1 cellular context compared by ENCODE assay signal in the genomic region with DNA sequence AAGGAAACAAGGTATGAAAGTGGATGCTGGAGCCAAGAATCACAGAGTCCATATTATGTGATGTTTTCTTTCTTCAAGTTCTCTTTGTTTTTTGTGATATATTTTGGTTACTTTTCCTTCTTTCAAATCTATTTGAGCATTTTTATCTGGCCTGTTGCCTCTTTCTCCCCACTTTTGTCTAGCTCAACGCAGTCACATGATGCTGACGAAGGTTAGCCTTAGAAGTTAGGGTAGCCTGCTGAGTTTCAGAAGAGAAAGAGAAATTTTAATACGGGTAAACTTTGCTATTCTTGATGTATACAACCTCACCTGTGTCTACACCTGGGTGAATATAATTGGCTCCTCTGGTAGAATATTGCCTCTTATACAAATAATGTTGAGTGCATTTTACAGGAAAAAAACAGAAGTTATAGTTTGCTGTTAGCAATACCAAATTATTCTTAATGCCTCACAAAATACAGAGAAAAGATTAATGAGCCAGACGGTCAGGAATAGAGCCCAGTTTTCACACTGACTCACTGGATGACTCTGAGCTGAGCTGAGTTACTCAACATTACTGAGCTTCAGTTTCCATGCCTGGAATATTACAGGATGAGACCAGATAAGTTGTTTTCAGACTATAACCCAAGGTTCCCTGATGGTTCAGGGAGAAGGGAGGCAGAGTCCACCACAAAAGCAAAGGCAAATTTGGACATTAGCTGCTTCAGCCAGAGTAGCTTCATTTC.
A peak's percentile ranks its signal among the peaks of the same experiment; 100 is the strongest.
TF ChIP-seq lines count a peak whose summit lies in the region.

No MANE protein-coding gene starts in this region.

TF ChIP-seq in K562, 482 proteins besides CTCF, POLR2A, EP300 and RAD21:
- TF ChIP-seq TFE3 (CRISPR knock-in tag; IDR thresholded peaks at IDR 0.05) (0 out of 2 replicates have a peak, but pooled peaks have one; percentile 10), BRCA1 (IDR thresholded peaks at IDR 0.05) (no peak), BRCA1 (CRISPR knock-in tag; IDR thresholded peaks at IDR 0.05) (no peak), SIRT6 (IDR thresholded peaks at IDR 0.05; ENCODE audit: low read depth, low read length) (no peak), GABPA (tag; conservative IDR thresholded peaks at IDR 0.05; ENCODE audit: low read depth) (no peak)
- TF ChIP-seq, protein P1, sequence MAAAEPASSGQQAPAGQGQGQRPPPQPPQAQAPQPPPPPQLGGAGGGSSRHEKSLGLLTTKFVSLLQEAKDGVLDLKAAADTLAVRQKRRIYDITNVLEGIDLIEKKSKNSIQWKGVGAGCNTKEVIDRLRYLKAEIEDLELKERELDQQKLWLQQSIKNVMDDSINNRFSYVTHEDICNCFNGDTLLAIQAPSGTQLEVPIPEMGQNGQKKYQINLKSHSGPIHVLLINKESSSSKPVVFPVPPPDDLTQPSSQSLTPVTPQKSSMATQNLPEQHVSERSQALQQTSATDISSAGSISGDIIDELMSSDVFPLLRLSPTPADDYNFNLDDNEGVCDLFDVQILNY (CRISPR knock-in tag; IDR thresholded peaks at IDR 0.05): no peak
- TF ChIP-seq, protein P2, sequence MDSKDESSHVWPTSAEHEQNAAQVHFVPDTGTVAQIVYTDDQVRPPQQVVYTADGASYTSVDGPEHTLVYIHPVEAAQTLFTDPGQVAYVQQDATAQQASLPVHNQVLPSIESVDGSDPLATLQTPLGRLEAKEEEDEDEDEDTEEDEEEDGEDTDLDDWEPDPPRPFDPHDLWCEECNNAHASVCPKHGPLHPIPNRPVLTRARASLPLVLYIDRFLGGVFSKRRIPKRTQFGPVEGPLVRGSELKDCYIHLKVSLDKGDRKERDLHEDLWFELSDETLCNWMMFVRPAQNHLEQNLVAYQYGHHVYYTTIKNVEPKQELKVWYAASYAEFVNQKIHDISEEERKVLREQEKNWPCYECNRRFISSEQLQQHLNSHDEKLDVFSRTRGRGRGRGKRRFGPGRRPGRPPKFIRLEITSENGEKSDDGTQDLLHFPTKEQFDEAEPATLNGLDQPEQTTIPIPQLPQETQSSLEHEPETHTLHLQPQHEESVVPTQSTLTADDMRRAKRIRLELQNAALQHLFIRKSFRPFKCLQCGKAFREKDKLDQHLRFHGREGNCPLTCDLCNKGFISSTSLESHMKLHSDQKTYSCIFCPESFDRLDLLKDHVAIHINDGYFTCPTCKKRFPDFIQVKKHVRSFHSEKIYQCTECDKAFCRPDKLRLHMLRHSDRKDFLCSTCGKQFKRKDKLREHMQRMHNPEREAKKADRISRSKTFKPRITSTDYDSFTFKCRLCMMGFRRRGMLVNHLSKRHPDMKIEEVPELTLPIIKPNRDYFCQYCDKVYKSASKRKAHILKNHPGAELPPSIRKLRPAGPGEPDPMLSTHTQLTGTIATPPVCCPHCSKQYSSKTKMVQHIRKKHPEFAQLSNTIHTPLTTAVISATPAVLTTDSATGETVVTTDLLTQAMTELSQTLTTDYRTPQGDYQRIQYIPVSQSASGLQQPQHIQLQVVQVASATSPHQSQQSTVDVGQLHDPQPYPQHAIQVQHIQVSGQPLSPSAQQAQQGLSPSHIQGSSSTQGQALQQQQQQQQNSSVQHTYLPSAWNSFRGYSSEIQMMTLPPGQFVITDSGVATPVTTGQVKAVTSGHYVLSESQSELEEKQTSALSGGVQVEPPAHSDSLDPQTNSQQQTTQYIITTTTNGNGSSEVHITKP (IDR thresholded peaks at IDR 0.05; ENCODE audit: partially characterized antibody): no peak
TF ChIP-seq in K562: peak in this region for 1.
